12 cellular contexts compared by ENCODE assay signal in genomic region chr21:14116080-14116481, GRCh38.
A peak's percentile ranks its signal among the peaks of the same experiment; 100 is the strongest.
DNase-seq lines count a peak whose midpoint lies in the region; ATAC-seq and TF ChIP-seq lines count a peak whose summit lies in the region.
"Had no signal": no experiment of that assay in that cellular context is flagged by ENCODE, and none has a peak within 500 bp of the region (broad histone marks: within the 10 kb centered on the region; RNA-seq: fewer than 3 reads in every experiment).

No MANE protein-coding gene starts in this region.

- no peaks in the 10 kb centered on the region for H3K4me1 ChIP-seq in aorta (ENCODE audit: control insufficient read depth in 1 of 2, insufficient read depth in 2 of 2, low read length in 2 of 2)

- peak; percentile 68 for ATAC-seq in GM18517 (IDR thresholded peaks at IDR 0.05; ENCODE audit: unreplicated experiment)
- peak; percentile 92 for ATAC-seq in GM21360 (IDR thresholded peaks at IDR 0.05; ENCODE audit: unreplicated experiment)
- ATAC-seq in HG02981 (IDR thresholded peaks at IDR 0.05; ENCODE audit: unreplicated experiment) = peak; percentile 82
- peak; percentile 85 for ATAC-seq in activated B cell treated with CpG ODN at 0.5 μM for 24 hours (ENCODE audit: low read depth)
- no peak for ATAC-seq in aorta (ENCODE audit: low FRiP score)
- ATAC-seq: CD8-positive, alpha-beta T cell had no signal

- H3K36me3 Mint-ChIP-seq in activated B cell treated with CpG ODN at 0.5 μM for 24 hours (ENCODE audit: low read depth) = no peaks in the 10 kb centered on the region
- H3K36me3 Mint-ChIP-seq: CD8-positive, alpha-beta T cell had no signal

- peak overlapping the region; percentile 82 for H3K27ac Mint-ChIP-seq in activated B cell treated with CpG ODN at 0.5 μM for 24 hours
- H3K27ac Mint-ChIP-seq: activated naive CD8-positive, alpha-beta T cell; CD8-positive, alpha-beta T cell had no signal

- no peak for DNase-seq in activated B cell treated with CpG ODN at 0.5 μM for 24 hours
- no peak for DNase-seq in stimulated activated CD4-positive, alpha-beta T cell treated with anti-CD3 and anti-CD28 coated beads, Interleukin-4, amount 100 ng/mL, for 24 hours
- no peak for DNase-seq in HUDEP-2 (lab: John Stamatoyannopoulos, UW; ENCODE audit: unreplicated experiment in 76 of 76)
- no peak for DNase-seq in aorta
- no peak for DNase-seq in effector CD4-positive, alpha-beta T cell
- DNase-seq: activated CD4-positive, CD25-positive, alpha-beta regulatory T cell treated with anti-CD3 and anti-CD28 coated beads, Interleukin-2, amount 50 U/mL, for 72 hours; CD8-positive, alpha-beta T cell; effector memory CD4-positive, alpha-beta T cell had no signal

- POLR2A ChIA-PET in activated B cell treated with CpG ODN at 0.5 μM for 24 hours (lab: Charles Lee) = no interaction called here

- no peak overlapping the region for H3K27ac ChIP-seq in aorta (ENCODE audit: low read depth in 1 of 2, low read length in 2 of 2)

- no peaks in the 10 kb centered on the region for H3K27me3 ChIP-seq in aorta (ENCODE audit: control insufficient read depth in 1 of 2, insufficient read depth in 2 of 2, low read length in 1 of 2)

- no peaks in the 10 kb centered on the region for H3K27me3 Mint-ChIP-seq in activated B cell treated with CpG ODN at 0.5 μM for 24 hours
- H3K27me3 Mint-ChIP-seq: activated naive CD8-positive, alpha-beta T cell had no signal

- no peaks in the 10 kb centered on the region for H3K9me3 Mint-ChIP-seq in activated B cell treated with CpG ODN at 0.5 μM for 24 hours
- H3K9me3 Mint-ChIP-seq: CD8-positive, alpha-beta T cell had no signal

- H3K4me3 Mint-ChIP-seq in activated B cell treated with CpG ODN at 0.5 μM for 24 hours = peak overlapping the region; percentile 60
- H3K4me3 Mint-ChIP-seq: activated naive CD8-positive, alpha-beta T cell; CD8-positive, alpha-beta T cell had no signal

- no peaks in the 10 kb centered on the region for H3K36me3 ChIP-seq in aorta (ENCODE audit: control insufficient read depth in 1 of 2, insufficient read depth in 2 of 2, low read length in 1 of 2)

- TF ChIP-seq CTCF in activated B cell treated with CpG ODN at 0.5 μM for 24 hours (IDR thresholded peaks at IDR 0.05) = no peak

- WGBS in aorta, 2 donors = 89 to 97% methylated on average over 6 of the region's 6 CpGs

- no peak overlapping the region for H3K4me3 ChIP-seq in aorta (ENCODE audit: low read length in 2 of 2)

- CTCF ChIA-PET in activated B cell treated with CpG ODN at 0.5 μM for 24 hours (lab: Charles Lee) = no interaction called here

- no peaks in the 10 kb centered on the region for H3K9me3 ChIP-seq in aorta (ENCODE audit: control insufficient read depth, low read length)

- H3K4me1 Mint-ChIP-seq in activated B cell treated with CpG ODN at 0.5 μM for 24 hours = peaks cover 27% of the 10 kb centered on the region

- intact Hi-C loops in activated B cell treated with CpG ODN at 0.5 μM for 24 hours (cut with micrococcal nuclease) (no loop called here), aorta (cut with DNase I) (no loop called here)
